In genomic region chr3:172580680-172581079, GRCh38 we compare ENCODE assay signal across 9 cellular contexts. TPM values are rescaled to one million over a fixed set of nuclear protein-coding genes. Genes with fewer than 3 reads are reported as not detected.
DNase-seq lines count a peak whose midpoint lies in the region; ATAC-seq and TF ChIP-seq lines count a peak whose summit lies in the region.
"Had no signal": no experiment of that assay in that cellular context is flagged by ENCODE, and none has a peak within 500 bp of the region (broad histone marks: within the 10 kb centered on the region; RNA-seq: fewer than 3 reads in every experiment).

No MANE protein-coding gene starts in this region.

- peak; percentile 71 for DNase-seq in MM.1S
- DNase-seq in cerebellar nuclear complex (lab: John Stamatoyannopoulos, UW): no peak
- no peak for DNase-seq in MG63
- DNase-seq in NCI-H82 (lab: John Stamatoyannopoulos, UW): no peak
- no peak for DNase-seq in NCI-H1417 (lab: John Stamatoyannopoulos, UW)

- H3K36me3 ChIP-seq in MM.1S (replicated peaks; ENCODE audit: insufficient read depth, low read length): no peaks in the 10 kb centered on the region
- no peaks in the 10 kb centered on the region for H3K36me3 ChIP-seq in mucosa of rectum (ENCODE audit: control insufficient read depth in 2 of 2, insufficient read depth in 2 of 2, low read length in 2 of 2)
- H3K36me3 ChIP-seq in MG63: no peaks in the 10 kb centered on the region

- peak overlapping the region; percentile 26 for H3K4me2 ChIP-seq in MM.1S (ENCODE audit: low read depth, low read length)

- no peak overlapping the region for H3K4me3 ChIP-seq in MM.1S (ENCODE audit: low read length)
- H3K4me3 ChIP-seq in mucosa of rectum (ENCODE audit: low read length in 2 of 2): no peak overlapping the region
- H3K4me3 ChIP-seq in MG63: no peak overlapping the region
- H3K4me3 ChIP-seq: SK-N-MC had no signal

- H3K27ac ChIP-seq in MM.1S (ENCODE audit: low read length) (peak overlapping the region; percentile 2; the same call in 1 of the 2 replicates), mucosa of rectum (ENCODE audit: low read depth in 2 of 2, low read length in 2 of 2) (peak overlapping the region; percentile 12 to 16)
- H3K27ac ChIP-seq: SK-N-MC had no signal

- no peaks in the 10 kb centered on the region for H3K27me3 ChIP-seq in MM.1S (replicated peaks; ENCODE audit: insufficient read depth, low read length)
- no peaks in the 10 kb centered on the region for H3K27me3 ChIP-seq in mucosa of rectum (ENCODE audit: control insufficient read depth in 2 of 2, insufficient read depth in 2 of 2, low read length in 2 of 2)
- H3K27me3 ChIP-seq in MG63: no peaks in the 10 kb centered on the region

- no peak overlapping the region for H2AFZ ChIP-seq in MM.1S (ENCODE audit: low read length)

- H3K9me3 ChIP-seq in MM.1S (replicated peaks; ENCODE audit: insufficient read depth, low read length): no peaks in the 10 kb centered on the region
- no peaks in the 10 kb centered on the region for H3K9me3 ChIP-seq in mucosa of rectum (ENCODE audit: control insufficient read depth in 2 of 2, low read length in 2 of 2)
- no peaks in the 10 kb centered on the region for H3K9me3 ChIP-seq in MG63

- H3K9ac ChIP-seq in MM.1S (ENCODE audit: low read length) (no peak overlapping the region), mucosa of rectum (ENCODE audit: low read depth in 1 of 2, low read length in 2 of 2) (no peak overlapping the region)

- no peaks in the 10 kb centered on the region for H3K9me2 ChIP-seq in MM.1S (replicated peaks; ENCODE audit: insufficient read depth, low read length)

- H3K79me2 ChIP-seq in MM.1S (ENCODE audit: low read length): no peaks in the 10 kb centered on the region

- peaks cover 32% of the 10 kb centered on the region for H3K4me1 ChIP-seq in MM.1S (ENCODE audit: low read length)
- H3K4me1 ChIP-seq in mucosa of rectum (ENCODE audit: control insufficient read depth in 2 of 2, insufficient read depth in 2 of 2, low read length in 2 of 2): peaks cover 3 to 8% of the 10 kb centered on the region in 2 donors

- no peaks in the 10 kb centered on the region for H4K20me1 ChIP-seq in MM.1S (ENCODE audit: insufficient read depth, low read length)

- ATAC-seq in GM18868 (IDR thresholded peaks at IDR 0.05; ENCODE audit: unreplicated experiment) (peak; percentile 89), GM21825 (IDR thresholded peaks at IDR 0.05; ENCODE audit: unreplicated experiment) (peak; percentile 71)

- no peak for TF ChIP-seq CTCF in MM.1S (IDR thresholded peaks at IDR 0.05; ENCODE audit: low read length)

- H3F3A ChIP-seq in MM.1S (ENCODE audit: insufficient read depth, low read length): peaks cover 4% of the 10 kb centered on the region

RNA-seq across cellular contexts. Expression of gene TNFSF10, which starts 57.5 kb away (rescaled TPM):
- total RNA-seq in MG63 (2014; rRNA removed; shearing (Covaris generic); ENCODE audit: low replicate concordance): not detected in 2 replicates
